ENCODE assay signal across 11 cellular contexts in genomic region chr19:43764684-43765083, GRCh38. TPM values are rescaled to one million over a fixed set of nuclear protein-coding genes. Genes with fewer than 3 reads are reported as not detected.
DNase-seq lines count a peak whose midpoint lies in the region; ATAC-seq and TF ChIP-seq lines count a peak whose summit lies in the region.
"Not testable (repeated sequence)": the region's sequence is repeated elsewhere in the genome, so short reads cannot be mapped to it uniquely, and the experiment has no call there.
"Had no signal": no experiment of that assay in that cellular context is flagged by ENCODE, and none has a peak within 500 bp of the region (broad histone marks: within the 10 kb centered on the region; RNA-seq: fewer than 3 reads in every experiment).

No MANE protein-coding gene starts in this region.

- H2AFZ ChIP-seq in IMR-90 (replicated peaks; ENCODE audit: low read length, poor library complexity) = peak overlapping the region; percentile 84
- not testable (repeated sequence) for H2AFZ ChIP-seq in osteoblast (ENCODE audit: low read length)

- dilution Hi-C loops in IMR-90 (cut with HindIII; ENCODE audit: low sequenced_read_pairs, unreplicated experiment) = not testable (repeated sequence)

- peaks cover 26 to 49% (median 39%) of the 10 kb centered on the region in 4 donors for H3K4me1 Mint-ChIP-seq in CD4-positive, alpha-beta memory T cell
- peaks cover 45% of the 10 kb centered on the region for H3K4me1 Mint-ChIP-seq in T-helper 2 cell treated with Interferon-gamma antibody and Interleukin-4, amounts not matched to agents 5 μg/mL and 100 μg/mL, for 36 hours (ENCODE audit: low read depth)
- peaks cover 88% of the 10 kb centered on the region for H3K4me1 Mint-ChIP-seq in dendritic cell treated with granulocyte-macrophage colony-stimulating factor and Interleukin-4, amounts not matched to agents 40 ng/mL and 50 ng/mL, for 4 days (ENCODE audit: low read depth)

- not testable (repeated sequence) for H4K20me1 ChIP-seq in IMR-90 (ENCODE audit: insufficient read depth, low read length); osteoblast (ENCODE audit: insufficient read depth, low read length)

- in situ Hi-C loops in IMR-90 (cut with MboI; ENCODE audit: low sequenced_read_pairs) = not testable (repeated sequence)

- H3K27ac ChIP-seq in CD4-positive, alpha-beta memory T cell (ENCODE audit: low read depth, low read length) = peak overlapping the region; percentile 50
- peak overlapping the region; percentile 61 for H3K27ac ChIP-seq in IMR-90 (ENCODE audit: insufficient read depth, low read length)
- peak overlapping the region; percentile 89 for H3K27ac ChIP-seq in osteoblast (ENCODE audit: low read depth, low read length)
- H3K27ac ChIP-seq in thymus (ENCODE audit: low read depth) = peak overlapping the region; percentile 48

- intact Hi-C loops in CD4-positive, alpha-beta memory T cell (cut with micrococcal nuclease) = loop anchor here (1.0 kb wide), 3 partner anchors 10 to 21 kb away; partner anchors contain the start of gene SMG9
- intact Hi-C loops in IMR-90 (cut with micrococcal nuclease); left ventricle myocardium superior (cut with micrococcal nuclease): not testable (repeated sequence)
- intact Hi-C loops in dendritic cell treated with granulocyte-macrophage colony-stimulating factor and Interleukin-4, amounts not matched to agents 40 ng/mL and 50 ng/mL, for 4 days (cut with micrococcal nuclease) = loop anchor here (1.0 kb wide), 1 partner anchor 9 kb away; no protein-coding TSS in a partner anchor

- peak overlapping the region; percentile 96; the same call in 2 of the 3 replicates for H2BK15ac ChIP-seq in IMR-90 (ENCODE audit: low read depth, low read length)

- H3K9me3 ChIP-seq in CD4-positive, alpha-beta memory T cell (ENCODE audit: control insufficient read depth in 1 of 2, low read length in 2 of 2); IMR-90 (ENCODE audit: control insufficient read depth, insufficient read depth, low read length); osteoblast (ENCODE audit: low read depth, low read length); thymus (ENCODE audit: control insufficient read depth): not testable (repeated sequence)

- not testable (repeated sequence) for H3K27me3 ChIP-seq in CD4-positive, alpha-beta memory T cell (ENCODE audit: insufficient read depth, low read length); IMR-90 (ENCODE audit: control insufficient read depth, insufficient read depth, low read length); osteoblast (ENCODE audit: insufficient read depth, low read length); thymus (ENCODE audit: control insufficient read depth, insufficient read depth)

- H3K4me3 Mint-ChIP-seq in CD4-positive, alpha-beta memory T cell = peak overlapping the region in 7 of 8 donors; percentile 34 to 75 (median 66)
- peak overlapping the region; percentile 59 for H3K4me3 Mint-ChIP-seq in T-helper 2 cell treated with Interferon-gamma antibody and Interleukin-4, amounts not matched to agents 5 μg/mL and 100 μg/mL, for 36 hours
- H3K4me3 Mint-ChIP-seq in dendritic cell treated with granulocyte-macrophage colony-stimulating factor and Interleukin-4, amounts not matched to agents 40 ng/mL and 50 ng/mL, for 4 days = peak overlapping the region; percentile 28

- H3K79me1 ChIP-seq in IMR-90 (ENCODE audit: low read depth in 1 of 2, low read length in 2 of 2) = peaks cover 0 to 14% of the 10 kb centered on the region in 2 experiments; a peak in 2 of 4 replicates

- H2BK120ac ChIP-seq in IMR-90 (ENCODE audit: low read depth, low read length) = peak overlapping the region; percentile 81

- H3K4me2 ChIP-seq in IMR-90 (ENCODE audit: low read depth, low read length) (peak overlapping the region; percentile 35), osteoblast (ENCODE audit: insufficient read depth, low read length) (peak overlapping the region; percentile 52)

- not testable (repeated sequence) for H3K27me3 Mint-ChIP-seq in CD4-positive, alpha-beta memory T cell; T-helper 2 cell treated with Interferon-gamma antibody and Interleukin-4, amounts not matched to agents 5 μg/mL and 100 μg/mL, for 36 hours (ENCODE audit: low read depth); dendritic cell treated with granulocyte-macrophage colony-stimulating factor and Interleukin-4, amounts not matched to agents 40 ng/mL and 50 ng/mL, for 4 days

- H3K79me2 ChIP-seq in osteoblast (ENCODE audit: insufficient read depth, low read length) = not testable (repeated sequence)

- peak overlapping the region; percentile 83 to 94 (median 90) for H3K27ac Mint-ChIP-seq in CD4-positive, alpha-beta memory T cell
- peak overlapping the region; percentile 92 for H3K27ac Mint-ChIP-seq in T-helper 2 cell treated with Interferon-gamma antibody and Interleukin-4, amounts not matched to agents 5 μg/mL and 100 μg/mL, for 36 hours
- peak overlapping the region; percentile 91 to 93 for H3K27ac Mint-ChIP-seq in activated naive CD4-positive, alpha-beta T cell treated with anti-CD3 and anti-CD28 coated beads, Interleukin-2, amount 50 U/mL, for 72 hours
- H3K27ac Mint-ChIP-seq in dendritic cell treated with granulocyte-macrophage colony-stimulating factor and Interleukin-4, amounts not matched to agents 40 ng/mL and 50 ng/mL, for 4 days = peak overlapping the region; percentile 92

- peak overlapping the region; percentile 49; the same call in 1 of the 2 replicates for H3K18ac ChIP-seq in IMR-90 (ENCODE audit: low read depth, low read length)

- peaks cover 17% of the 10 kb centered on the region for H3K36me3 ChIP-seq in CD4-positive, alpha-beta memory T cell (ENCODE audit: insufficient read depth, low read length)
- H3K36me3 ChIP-seq in IMR-90 (ENCODE audit: control insufficient read depth, insufficient read depth, low read length); osteoblast (ENCODE audit: insufficient read depth, low read length): not testable (repeated sequence)
- H3K36me3 ChIP-seq in thymus (ENCODE audit: control insufficient read depth, insufficient read depth) = peaks cover 20% of the 10 kb centered on the region

- CTCF ChIA-PET in CD4-positive, alpha-beta memory T cell (lab: Charles Lee; ENCODE audit: partially characterized antibody) = interaction anchor here (0.6 to 7.0 kb wide), 8 partner anchors 10 to 1447 kb away, joined by 3 to 94 read pairs (median 8); partner anchors contain the start of genes KCNN4 and SMG9
- CTCF ChIA-PET in IMR-90 (lab: Yijun Ruan, JAX) = interaction anchor here (0.7 to 2.5 kb wide), 5 partner anchors 10 to 21 kb away, joined by 3 to 10 read pairs (median 4); no protein-coding TSS in a partner anchor

- not testable (repeated sequence) for H4K5ac ChIP-seq in IMR-90 (ENCODE audit: low read depth, low read length)

- peaks cover 25% of the 10 kb centered on the region for H3K9me1 ChIP-seq in IMR-90 (ENCODE audit: insufficient read depth, low read length)

- peaks cover 40% of the 10 kb centered on the region for H3K4me1 ChIP-seq in CD4-positive, alpha-beta memory T cell (ENCODE audit: insufficient read depth, low read length)
- peaks cover 14% of the 10 kb centered on the region for H3K4me1 ChIP-seq in IMR-90 (ENCODE audit: control insufficient read depth, insufficient read depth, low read length)
- peaks cover 59% of the 10 kb centered on the region for H3K4me1 ChIP-seq in osteoblast (ENCODE audit: insufficient read depth, low read length)
- not testable (repeated sequence) for H3K4me1 ChIP-seq in thymus (ENCODE audit: control insufficient read depth, insufficient read depth, low read length)

- peak overlapping the region; percentile 92 for H2BK20ac ChIP-seq in IMR-90 (ENCODE audit: low read depth, low read length)

- H3K14ac ChIP-seq in IMR-90 (replicated peaks; ENCODE audit: low read depth, low read length) = peak overlapping the region; percentile 57

- H2AK9ac ChIP-seq in IMR-90 (replicated peaks; ENCODE audit: low read depth, low read length, poor library complexity) = peak overlapping the region; percentile 59

- TF ChIP-seq POLR2A in IMR-90 (IDR thresholded peaks at IDR 0.05; ENCODE audit: low read depth, low read length) = not testable (repeated sequence)

- not testable (repeated sequence) for BruUV-seq in IMR-90 (replicated peaks; lab: Mats Ljungman, UMichigan)

- peak overlapping the region; percentile 80 for H3K4ac ChIP-seq in IMR-90 (ENCODE audit: low read depth, low read length)

- ATAC-seq in IMR-90 (ENCODE audit: low read depth) (peak; percentile 3; the same call in 1 of the 2 replicates), left ventricle myocardium superior (peak; percentile 18)
- ATAC-seq in activated naive CD4-positive, alpha-beta T cell treated with anti-CD3 and anti-CD28 coated beads, Interleukin-2, amount 50 U/mL, for 72 hours = not testable (repeated sequence)

- not testable (repeated sequence) for TF ChIP-seq CTCF in IMR-90 (conservative IDR thresholded peaks at IDR 0.05; ENCODE audit: low read depth, low read length); osteoblast (IDR thresholded peaks at IDR 0.05; ENCODE audit: extremely low read depth, low read depth, low read length)

- peak overlapping the region; percentile 69 for H2BK5ac ChIP-seq in IMR-90 (ENCODE audit: low read depth, low read length, poor library complexity, severe bottlenecking)

- H3K4me3 ChIP-seq in CD4-positive, alpha-beta memory T cell (ENCODE audit: low read length in 2 of 2); IMR-90 (ENCODE audit: insufficient read depth, low read depth, low read length); thymus (ENCODE audit: low read length): not testable (repeated sequence)
- H3K4me3 ChIP-seq in osteoblast (ENCODE audit: insufficient read depth, low read length) = peak overlapping the region; percentile 9

- peak overlapping the region; percentile 95 for H2AK5ac ChIP-seq in IMR-90 (ENCODE audit: low read depth, low read length)

- peak overlapping the region; percentile 63 for H3K56ac ChIP-seq in IMR-90 (ENCODE audit: extremely low read depth, insufficient read depth, low read length)

- peak overlapping the region; percentile 72 for H3K23ac ChIP-seq in IMR-90 (ENCODE audit: low read depth, low read length)

- not testable (repeated sequence) for DNase-seq in CD4-positive, alpha-beta memory T cell; IMR-90; T-helper 2 cell treated with Interferon-gamma antibody and Interleukin-4, amounts not matched to agents 5 μg/mL and 100 μg/mL, for 36 hours (ENCODE audit: low spot score); activated naive CD4-positive, alpha-beta T cell treated with anti-CD3 and anti-CD28 coated beads, Interleukin-2, amount 50 U/mL, for 72 hours (ENCODE audit: low spot score in 2 of 2); left ventricle myocardium superior; osteoblast (ENCODE audit: insufficient read length, low spot score, missing footprints)

- not testable (repeated sequence) for TF ChIP-seq RAD21 in IMR-90 (IDR thresholded peaks at IDR 0.05; ENCODE audit: low read length)

- H3K9me3 Mint-ChIP-seq in CD4-positive, alpha-beta memory T cell; T-helper 2 cell treated with Interferon-gamma antibody and Interleukin-4, amounts not matched to agents 5 μg/mL and 100 μg/mL, for 36 hours; activated naive CD4-positive, alpha-beta T cell treated with anti-CD3 and anti-CD28 coated beads, Interleukin-2, amount 50 U/mL, for 72 hours; dendritic cell treated with granulocyte-macrophage colony-stimulating factor and Interleukin-4, amounts not matched to agents 40 ng/mL and 50 ng/mL, for 4 days: not testable (repeated sequence)

- H4K91ac ChIP-seq in IMR-90 (ENCODE audit: insufficient read depth, low read depth, low read length) = peak overlapping the region; percentile 86

- peak overlapping the region; percentile 48 to 91 for H4K8ac ChIP-seq in IMR-90 (ENCODE audit: low read depth in 2 of 2, low read length in 2 of 2)

- H3K36me3 Mint-ChIP-seq in CD4-positive, alpha-beta memory T cell = peaks cover 21 to 24% of the 10 kb centered on the region in 2 donors
- H3K36me3 Mint-ChIP-seq in T-helper 2 cell treated with Interferon-gamma antibody and Interleukin-4, amounts not matched to agents 5 μg/mL and 100 μg/mL, for 36 hours (ENCODE audit: low read depth) = peaks cover 43% of the 10 kb centered on the region
- peaks cover 29 to 59% of the 10 kb centered on the region in 2 donors for H3K36me3 Mint-ChIP-seq in activated naive CD4-positive, alpha-beta T cell treated with anti-CD3 and anti-CD28 coated beads, Interleukin-2, amount 50 U/mL, for 72 hours
- peaks cover 38% of the 10 kb centered on the region for H3K36me3 Mint-ChIP-seq in dendritic cell treated with granulocyte-macrophage colony-stimulating factor and Interleukin-4, amounts not matched to agents 40 ng/mL and 50 ng/mL, for 4 days (ENCODE audit: low read depth)

- 83% methylated on average over 5 of the region's 8 CpGs; no CpG with 5 or more reads in 1 of the 2 experiments for WGBS in IMR-90 (ENCODE audit: extremely low coverage in 2 of 2, insufficient read length in 1 of 2), 2 experiments
- WGBS in thymus = 92% methylated on average over 8 of the region's 8 CpGs

- not testable (repeated sequence) for H3K9ac ChIP-seq in IMR-90 (ENCODE audit: low read depth, low read length)

- POLR2A ChIA-PET in CD4-positive, alpha-beta memory T cell (lab: Charles Lee; ENCODE audit: partially characterized antibody) = interaction anchor here (0.5 to 11.4 kb wide), 8 partner anchors 11 to 451 kb away, joined by 3 to 116 read pairs (median 5); partner anchors contain the start of genes KCNN4, SMG9 and ZNF283
- POLR2A ChIA-PET in IMR-90 (lab: Charles Lee; ENCODE audit: unreplicated experiment) = interaction anchor here (1.0 to 1.4 kb wide), 2 partner anchors 10 to 12 kb away, joined by 3 read pairs; partner anchors contain the start of gene SMG9

RNA-seq across cellular contexts. Expression of gene SMG9, which starts 9.9 kb away (rescaled TPM):
- 10 to 100 TPM; 57.6 to 57.9 TPM for total RNA-seq in CD4-positive, alpha-beta memory T cell
- polyA plus RNA-seq in CD4-positive, alpha-beta memory T cell = 10 to 100 TPM in 1 of 2 donors, 1 to 10 TPM in 1; 3.8 to 13.7 TPM
- total RNA-seq in IMR-90 (2012; rRNA removed) (4.8 and 5.8 TPM in 2 replicates), left ventricle myocardium superior (17.9 TPM), osteoblast (14.5 and 17.4 TPM in 2 replicates)
- polyA plus RNA-seq in IMR-90 (2012; rRNA removed) (21.4 and 24.3 TPM in 2 replicates), thymus (36.9 TPM)
- polyA plus RNA-seq in IMR-90 (2012; cell fraction: cytosol; rRNA removed) = 8.3 and 9.1 TPM in 2 replicates
- polyA plus RNA-seq in IMR-90 (2012; cell fraction: nucleus; rRNA removed; ENCODE audit: low replicate concordance) = 60.7 and 76.3 TPM in 2 replicates
- total RNA-seq in activated naive CD4-positive, alpha-beta T cell treated with anti-CD3 and anti-CD28 coated beads, Interleukin-2, amount 50 U/mL, for 72 hours = 100 to 1,000 TPM in 1 of 2 donors, 10 to 100 TPM in 1; 62.8 to 145 TPM

RNA-seq across cellular contexts. Expression of gene KCNN4, which starts 16.1 kb away (rescaled TPM):
- 10 to 100 TPM; 33.6 to 33.9 TPM for total RNA-seq in CD4-positive, alpha-beta memory T cell
- 10 to 100 TPM; 10.5 to 23.7 TPM for polyA plus RNA-seq in CD4-positive, alpha-beta memory T cell
- 0.54 and 0.83 TPM in 2 replicates for total RNA-seq in IMR-90 (2012; rRNA removed)
- polyA plus RNA-seq in IMR-90 (2012; rRNA removed) = 0.99 and 1.2 TPM in 2 replicates
- 0.80 and 0.93 TPM in 2 replicates for polyA plus RNA-seq in IMR-90 (2012; cell fraction: cytosol; rRNA removed)
- polyA plus RNA-seq in IMR-90 (2012; cell fraction: nucleus; rRNA removed; ENCODE audit: low replicate concordance) = 1.3 and 4.5 TPM in 2 replicates
- total RNA-seq in activated naive CD4-positive, alpha-beta T cell treated with anti-CD3 and anti-CD28 coated beads, Interleukin-2, amount 50 U/mL, for 72 hours = 100 to 1,000 TPM; 110 to 145 TPM
- 0.50 TPM for total RNA-seq in left ventricle myocardium superior
- 6.5 and 7.2 TPM in 2 replicates for total RNA-seq in osteoblast
- 22.9 TPM for polyA plus RNA-seq in thymus

RNA-seq across cellular contexts. Expression of gene LYPD5, which starts 37.6 kb away (rescaled TPM):
- total RNA-seq in CD4-positive, alpha-beta memory T cell = under 1 TPM; 0.49 to 0.97 TPM
- polyA plus RNA-seq in CD4-positive, alpha-beta memory T cell = under 1 TPM; 0.27 to 0.50 TPM
- total RNA-seq in IMR-90 (2012; rRNA removed) (under 0.01 and 0.36 TPM in 2 replicates), left ventricle myocardium superior (0.89 TPM), osteoblast (0.29 and 0.72 TPM in 2 replicates)
- polyA plus RNA-seq in IMR-90 (2012; rRNA removed) (0.27 and 0.31 TPM in 2 replicates), thymus (3.2 TPM)
- 0.15 and 0.93 TPM in 2 replicates for polyA plus RNA-seq in IMR-90 (2012; cell fraction: cytosol; rRNA removed)
- 0.36 and 0.54 TPM in 2 replicates for polyA plus RNA-seq in IMR-90 (2012; cell fraction: nucleus; rRNA removed; ENCODE audit: low replicate concordance)
- 1 to 10 TPM in 1 of 2 donors, under 1 TPM in 1; 0.97 to 3.8 TPM for total RNA-seq in activated naive CD4-positive, alpha-beta T cell treated with anti-CD3 and anti-CD28 coated beads, Interleukin-2, amount 50 U/mL, for 72 hours

RNA-seq across cellular contexts. Expression of gene IRGC, which starts 48.8 kb away (rescaled TPM):
- not detected for total RNA-seq in CD4-positive, alpha-beta memory T cell
- polyA plus RNA-seq in CD4-positive, alpha-beta memory T cell = not detected
- total RNA-seq in IMR-90 (2012; rRNA removed) (not detected in 2 replicates), left ventricle myocardium superior (not detected), osteoblast (not detected in 2 replicates)
- polyA plus RNA-seq in IMR-90 (2012; rRNA removed) (not detected in 2 replicates), thymus (0.02 TPM)
- not detected in 2 replicates for polyA plus RNA-seq in IMR-90 (2012; cell fraction: cytosol; rRNA removed)
- not detected in 2 replicates for polyA plus RNA-seq in IMR-90 (2012; cell fraction: nucleus; rRNA removed; ENCODE audit: low replicate concordance)
- total RNA-seq in activated naive CD4-positive, alpha-beta T cell treated with anti-CD3 and anti-CD28 coated beads, Interleukin-2, amount 50 U/mL, for 72 hours = not detected
- total RNA-seq: lower leg skin, right cardiac atrium, uterus had no signal
- polyA plus RNA-seq: right cardiac atrium had no signal
